ENCODE assay signal across 7 cellular contexts in genomic region chr2:111316221-111316741, GRCh38.
DNase-seq lines count a peak whose midpoint lies in the region; ATAC-seq lines count a peak whose summit lies in the region.
"Not testable (repeated sequence)": the region's sequence is repeated elsewhere in the genome, so short reads cannot be mapped to it uniquely, and the experiment has no call there.

No MANE protein-coding gene starts in this region.

- peak overlapping the region; percentile 42 for H3K27ac Mint-ChIP-seq in activated CD4-positive, alpha-beta memory T cell treated with anti-CD3 and anti-CD28 coated beads for 36 hours
- peak overlapping the region; percentile 90 for H3K27ac Mint-ChIP-seq in activated T-helper 2 cell treated with anti-CD3 and anti-CD28 coated beads, Interferon-gamma antibody, Interleukin-2, Interleukin-4, amounts not matched to agents 10 μg/mL and 5 μg/mL and 100 μg/mL, durations not matched to agents 14 hours and 24 hours and 36 hours
- peak overlapping the region; percentile 86 for H3K27ac Mint-ChIP-seq in activated naive CD8-positive, alpha-beta T cell treated with anti-CD3 and anti-CD28 coated beads, Interleukin-2, amount 50 U/mL, for 24 hours
- H3K27ac Mint-ChIP-seq in stimulated activated naive CD8-positive, alpha-beta T cell treated with anti-CD3 and anti-CD28 coated beads, Interleukin-15, Interleukin-2, amounts not matched to agents 100 ng/mL and 50 ng/mL, for 24 hours = peak overlapping the region; percentile 95

- H3K4me1 Mint-ChIP-seq in activated CD4-positive, alpha-beta memory T cell treated with anti-CD3 and anti-CD28 coated beads for 36 hours (ENCODE audit: low read depth) = peaks cover 21% of the 10 kb centered on the region
- H3K4me1 Mint-ChIP-seq in activated T-cell treated with anti-CD3 and anti-CD28 coated beads, Interleukin-2, amount 50 U/mL, for 4 hours (ENCODE audit: low read depth) = peaks cover 13% of the 10 kb centered on the region
- H3K4me1 Mint-ChIP-seq in activated T-helper 2 cell treated with anti-CD3 and anti-CD28 coated beads, Interferon-gamma antibody, Interleukin-2, Interleukin-4, amounts not matched to agents 10 μg/mL and 5 μg/mL and 100 μg/mL, durations not matched to agents 14 hours and 24 hours and 36 hours (ENCODE audit: low read depth) = peaks cover 19% of the 10 kb centered on the region
- peaks cover 28% of the 10 kb centered on the region for H3K4me1 Mint-ChIP-seq in activated naive CD8-positive, alpha-beta T cell treated with anti-CD3 and anti-CD28 coated beads, Interleukin-2, amount 50 U/mL, for 24 hours
- H3K4me1 Mint-ChIP-seq in stimulated activated naive CD8-positive, alpha-beta T cell treated with anti-CD3 and anti-CD28 coated beads, Interleukin-15, Interleukin-2, amounts not matched to agents 100 ng/mL and 50 ng/mL, for 24 hours (ENCODE audit: low read depth) = peaks cover 41% of the 10 kb centered on the region

- H3K36me3 Mint-ChIP-seq in activated CD4-positive, alpha-beta memory T cell treated with anti-CD3 and anti-CD28 coated beads for 36 hours; activated T-cell treated with anti-CD3 and anti-CD28 coated beads, Interleukin-2, amount 50 U/mL, for 4 hours (ENCODE audit: insufficient read depth); activated T-helper 2 cell treated with anti-CD3 and anti-CD28 coated beads, Interferon-gamma antibody, Interleukin-2, Interleukin-4, amounts not matched to agents 10 μg/mL and 5 μg/mL and 100 μg/mL, durations not matched to agents 14 hours and 24 hours and 36 hours (ENCODE audit: low read depth); activated naive CD8-positive, alpha-beta T cell treated with anti-CD3 and anti-CD28 coated beads, Interleukin-2, amount 50 U/mL, for 24 hours (ENCODE audit: low read depth); stimulated activated naive CD8-positive, alpha-beta T cell treated with anti-CD3 and anti-CD28 coated beads, Interleukin-15, Interleukin-2, amounts not matched to agents 100 ng/mL and 50 ng/mL, for 24 hours (ENCODE audit: low read depth): not testable (repeated sequence)

- ATAC-seq in activated CD4-positive, CD25-positive, alpha-beta regulatory T cell treated with anti-CD3 and anti-CD28 coated beads, Interleukin-2, amount 50 U/mL, for 24 hours = peak; percentile 19 to 42
- peak; percentile 54 to 61 for ATAC-seq in activated T-cell treated with anti-CD3 and anti-CD28 coated beads, Interleukin-2, amount 50 U/mL, for 4 hours
- peak; percentile 60 for ATAC-seq in activated naive CD8-positive, alpha-beta T cell treated with anti-CD3 and anti-CD28 coated beads, Interleukin-2, amount 50 U/mL, for 24 hours

- H3K4me3 Mint-ChIP-seq in activated CD4-positive, alpha-beta memory T cell treated with anti-CD3 and anti-CD28 coated beads for 36 hours; activated T-cell treated with anti-CD3 and anti-CD28 coated beads, Interleukin-2, amount 50 U/mL, for 4 hours: not testable (repeated sequence)
- peak overlapping the region; percentile 41 for H3K4me3 Mint-ChIP-seq in activated T-helper 2 cell treated with anti-CD3 and anti-CD28 coated beads, Interferon-gamma antibody, Interleukin-2, Interleukin-4, amounts not matched to agents 10 μg/mL and 5 μg/mL and 100 μg/mL, durations not matched to agents 14 hours and 24 hours and 36 hours (ENCODE audit: low read depth)
- H3K4me3 Mint-ChIP-seq in activated naive CD8-positive, alpha-beta T cell treated with anti-CD3 and anti-CD28 coated beads, Interleukin-2, amount 50 U/mL, for 24 hours = peak overlapping the region; percentile 25
- H3K4me3 Mint-ChIP-seq in stimulated activated naive CD8-positive, alpha-beta T cell treated with anti-CD3 and anti-CD28 coated beads, Interleukin-15, Interleukin-2, amounts not matched to agents 100 ng/mL and 50 ng/mL, for 24 hours = peak overlapping the region; percentile 44

- not testable (repeated sequence) for H3K9me3 Mint-ChIP-seq in activated CD4-positive, alpha-beta memory T cell treated with anti-CD3 and anti-CD28 coated beads for 36 hours; activated T-cell treated with anti-CD3 and anti-CD28 coated beads, Interleukin-2, amount 50 U/mL, for 4 hours; activated T-helper 2 cell treated with anti-CD3 and anti-CD28 coated beads, Interferon-gamma antibody, Interleukin-2, Interleukin-4, amounts not matched to agents 10 μg/mL and 5 μg/mL and 100 μg/mL, durations not matched to agents 14 hours and 24 hours and 36 hours; activated naive CD8-positive, alpha-beta T cell treated with anti-CD3 and anti-CD28 coated beads, Interleukin-2, amount 50 U/mL, for 24 hours; stimulated activated naive CD8-positive, alpha-beta T cell treated with anti-CD3 and anti-CD28 coated beads, Interleukin-15, Interleukin-2, amounts not matched to agents 100 ng/mL and 50 ng/mL, for 24 hours

- CTCF ChIA-PET in activated CD4-positive, alpha-beta memory T cell treated with anti-CD3 and anti-CD28 coated beads for 36 hours (lab: Charles Lee) = not testable (repeated sequence)

- DNase-seq in activated CD4-positive, alpha-beta memory T cell treated with anti-CD3 and anti-CD28 coated beads for 36 hours; activated T-cell treated with anti-CD3 and anti-CD28 coated beads, Interleukin-2, amount 50 U/mL, for 4 hours; activated T-helper 2 cell treated with anti-CD3 and anti-CD28 coated beads, Interferon-gamma antibody, Interleukin-2, Interleukin-4, amounts not matched to agents 10 μg/mL and 5 μg/mL and 100 μg/mL, durations not matched to agents 14 hours and 24 hours and 36 hours (ENCODE audit: low spot score); activated naive CD8-positive, alpha-beta T cell treated with anti-CD3 and anti-CD28 coated beads, Interleukin-2, amount 50 U/mL, for 24 hours: not testable (repeated sequence)
- DNase-seq in stimulated activated CD4-positive, alpha-beta T cell treated with anti-CD3 and anti-CD28 coated beads, Interleukin-15, amount 100 ng/mL, for 24 hours = peak; percentile 18

- POLR2A ChIA-PET in activated CD4-positive, alpha-beta memory T cell treated with anti-CD3 and anti-CD28 coated beads for 36 hours (lab: Charles Lee) = not testable (repeated sequence)

- intact Hi-C loops in activated CD4-positive, alpha-beta memory T cell treated with anti-CD3 and anti-CD28 coated beads for 36 hours (cut with micrococcal nuclease); activated T-helper 2 cell treated with anti-CD3 and anti-CD28 coated beads, Interferon-gamma antibody, Interleukin-2, Interleukin-4, amounts not matched to agents 10 μg/mL and 5 μg/mL and 100 μg/mL, durations not matched to agents 14 hours and 24 hours and 36 hours (cut with micrococcal nuclease): not testable (repeated sequence)

- not testable (repeated sequence) for H3K27me3 Mint-ChIP-seq in activated CD4-positive, alpha-beta memory T cell treated with anti-CD3 and anti-CD28 coated beads for 36 hours; activated T-cell treated with anti-CD3 and anti-CD28 coated beads, Interleukin-2, amount 50 U/mL, for 4 hours (ENCODE audit: low read depth); activated T-helper 2 cell treated with anti-CD3 and anti-CD28 coated beads, Interferon-gamma antibody, Interleukin-2, Interleukin-4, amounts not matched to agents 10 μg/mL and 5 μg/mL and 100 μg/mL, durations not matched to agents 14 hours and 24 hours and 36 hours (ENCODE audit: low read depth); activated naive CD8-positive, alpha-beta T cell treated with anti-CD3 and anti-CD28 coated beads, Interleukin-2, amount 50 U/mL, for 24 hours; stimulated activated naive CD8-positive, alpha-beta T cell treated with anti-CD3 and anti-CD28 coated beads, Interleukin-15, Interleukin-2, amounts not matched to agents 100 ng/mL and 50 ng/mL, for 24 hours

Comparison
In these comparisons a context has a peak if more than half of its experiments do, and no peak if none do; other contexts are left out.
1. H3K27ac Mint-ChIP-seq: peak in every context shown above with its lines; median percentile 95 in stimulated activated naive CD8-positive, alpha-beta T cell treated with anti-CD3 and anti-CD28 coated beads, Interleukin-15, Interleukin-2, amounts not matched to agents 100 ng/mL and 50 ng/mL, for 24 hours; 90 in activated T-helper 2 cell treated with anti-CD3 and anti-CD28 coated beads, Interferon-gamma antibody, Interleukin-2, Interleukin-4, amounts not matched to agents 10 μg/mL and 5 μg/mL and 100 μg/mL, durations not matched to agents 14 hours and 24 hours and 36 hours; 86 in activated naive CD8-positive, alpha-beta T cell treated with anti-CD3 and anti-CD28 coated beads, Interleukin-2, amount 50 U/mL, for 24 hours; 42 in activated CD4-positive, alpha-beta memory T cell treated with anti-CD3 and anti-CD28 coated beads for 36 hours.